ENCODE assay signal across 10 cellular contexts in the genomic region with DNA sequence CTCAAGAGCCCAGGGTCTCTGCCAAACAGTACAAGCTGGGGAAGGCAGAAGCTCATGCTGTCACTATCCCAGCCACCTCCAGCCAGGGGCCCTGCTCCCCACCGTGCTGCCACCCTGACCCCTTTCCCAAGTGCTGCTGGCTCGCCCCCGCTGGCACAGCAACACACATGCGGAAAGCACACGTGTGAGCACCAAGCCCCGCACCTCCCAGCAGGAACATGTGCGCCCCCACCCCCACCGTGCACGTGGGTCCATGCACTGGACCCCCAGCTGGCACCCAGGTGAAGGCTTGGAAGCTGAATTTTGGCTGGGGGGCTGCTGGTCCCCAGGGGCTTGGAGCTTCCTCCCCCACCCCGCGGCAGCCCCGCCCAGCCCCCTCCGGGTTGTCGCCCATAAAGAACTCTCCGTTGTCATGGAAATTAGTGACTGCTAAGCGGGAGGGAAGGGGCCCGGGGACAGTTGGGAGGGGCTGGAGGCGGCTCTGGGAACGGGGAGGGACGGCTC. TPM values are rescaled to one million over a fixed set of nuclear protein-coding genes. Genes with fewer than 3 reads are reported as not detected.
DNase-seq lines count a peak whose midpoint lies in the region; ATAC-seq, FAIRE-seq and TF ChIP-seq lines count a peak whose summit lies in the region.
"Had no signal": no experiment of that assay in that cellular context is flagged by ENCODE, and none has a peak within 500 bp of the region (broad histone marks: within the 10 kb centered on the region; RNA-seq: fewer than 3 reads in every experiment).

No MANE protein-coding gene starts in this region.

- CTCF ChIA-PET in A549 (lab: Yijun Ruan, JAX) (interaction anchor here (1.2 kb wide), 1 partner anchor 38 kb away, joined by 3 read pairs; no protein-coding TSS in a partner anchor), WTC11 (lab: Charles Lee) (interaction anchor here (0.8 to 6.0 kb wide), 14 partner anchors 9 to 168 kb away, joined by 3 to 37 read pairs (median 6); a partner anchor contains a TSS)

- DNase-seq in A549 (ENCODE audit: low read depth in 1 of 2, low spot score in 1 of 2): no peak
- peak; percentile 82 for DNase-seq in D341Med (ENCODE audit: low spot score)
- DNase-seq in WTC11 (ENCODE audit: low spot score): peak; percentile 66
- DNase-seq in memory B cell (ENCODE audit: low spot score in 2 of 2): no peak
- no peak for DNase-seq in HT-29 (ENCODE audit: low spot score)
- DNase-seq in 8988T: no peak

- FAIRE-seq in A549 (lab: Jason Lieb, UNC): no peak

- TF ChIP-seq EP300 in A549 (IDR thresholded peaks at IDR 0.05): no peak

- no peak for ATAC-seq in A549
- ATAC-seq in WTC11: peak; percentile 35
- ATAC-seq in memory B cell (ENCODE audit: low read depth): no peak
- no peak for ATAC-seq in HG03139 (IDR thresholded peaks at IDR 0.05; ENCODE audit: unreplicated experiment)
- no peak for ATAC-seq in HG02970 (IDR thresholded peaks at IDR 0.05; ENCODE audit: low FRiP score, unreplicated experiment)

- H3K4me2 ChIP-seq in A549: peak overlapping the region; percentile 96
- H3K4me2 ChIP-seq: KMS-11 had no signal

- H3K9me3 ChIP-seq in A549: no peaks in the 10 kb centered on the region

- H3K36me3 Mint-ChIP-seq in WTC11 (no peaks in the 10 kb centered on the region), memory B cell (no peaks in the 10 kb centered on the region)

- TF ChIP-seq CTCF in A549 (IDR thresholded peaks at IDR 0.05) (no peak), WTC11 (IDR thresholded peaks at IDR 0.05) (no peak)

- H3K27me3 Mint-ChIP-seq in WTC11 (ENCODE audit: low read depth): peaks cover 4% of the 10 kb centered on the region
- H3K27me3 Mint-ChIP-seq in memory B cell: peaks cover 21% of the 10 kb centered on the region

- H3K4me3 Mint-ChIP-seq in WTC11 (peak overlapping the region; percentile 65), memory B cell (peak overlapping the region; percentile 39)

- POLR2A ChIA-PET in A549 (lab: Yijun Ruan, JAX): no interaction called here
- POLR2A ChIA-PET in WTC11 (lab: Charles Lee): interaction anchor here (0.8 to 1.8 kb wide), 4 partner anchors 9 to 66 kb away, joined by 3 to 10 read pairs (median 4); a partner anchor contains a TSS

- TF ChIP-seq POLR2A in A549 (IDR thresholded peaks at IDR 0.05; ENCODE audit: low read length): no peak

- H3K4me1 ChIP-seq in A549: peaks cover 6% of the 10 kb centered on the region; the same call in 1 of the 3 replicates

- peak overlapping the region in 1 of 2 experiments; percentile 52; a peak in 2 of 6 replicates for H3K27ac ChIP-seq in A549
- H3K27ac ChIP-seq: KMS-11 had no signal

- WGBS in A549 (ENCODE audit: missing lambda C conversion rate): 6% methylated on average over 8 of the region's 20 CpGs

- H3K4me3 ChIP-seq in A549: peak overlapping the region; percentile 48

- H3K27ac Mint-ChIP-seq in WTC11 (no peak overlapping the region), memory B cell (no peak overlapping the region)

- H3K9me3 Mint-ChIP-seq in WTC11 (no peaks in the 10 kb centered on the region), memory B cell (no peaks in the 10 kb centered on the region)

- TF ChIP-seq RAD21 in A549 (conservative IDR thresholded peaks at IDR 0.05 in 1 of 2, IDR thresholded peaks at IDR 0.05 in 1 of 2): no peak

- H3K4me1 Mint-ChIP-seq in WTC11 (peaks cover 42% of the 10 kb centered on the region), memory B cell (peaks cover 3% of the 10 kb centered on the region)

TF ChIP-seq in A549, 52 proteins besides CTCF, POLR2A, EP300 and RAD21:
- TF ChIP-seq ESRRA (IDR thresholded peaks at IDR 0.05; ENCODE audit: borderline replicate concordance, low read length) (no peak), GATA3 (IDR thresholded peaks at IDR 0.05; ENCODE audit: borderline replicate concordance) (no peak), HOXB13 (CRISPR knock-in tag; IDR thresholded peaks at IDR 0.05; ENCODE audit: low read depth) (no peak), NPAS2 (CRISPR knock-in tag; IDR thresholded peaks at IDR 0.05; ENCODE audit: borderline replicate concordance) (no peak), CHD4 (IDR thresholded peaks at IDR 0.05; ENCODE audit: borderline replicate concordance) (no peak), HEYL (CRISPR knock-in tag; IDR thresholded peaks at IDR 0.05) (no peak), JUNB (IDR thresholded peaks at IDR 0.05) (no peak), CBX2 (IDR thresholded peaks at IDR 0.05; ENCODE audit: borderline replicate concordance, low read depth) (no peak), MAZ (IDR thresholded peaks at IDR 0.05; ENCODE audit: borderline replicate concordance, low read depth, low read length) (no peak)

TF ChIP-seq in WTC11, 78 proteins besides CTCF, POLR2A, EP300 and RAD21 (continues in another document):
- TF ChIP-seq, protein P1, sequence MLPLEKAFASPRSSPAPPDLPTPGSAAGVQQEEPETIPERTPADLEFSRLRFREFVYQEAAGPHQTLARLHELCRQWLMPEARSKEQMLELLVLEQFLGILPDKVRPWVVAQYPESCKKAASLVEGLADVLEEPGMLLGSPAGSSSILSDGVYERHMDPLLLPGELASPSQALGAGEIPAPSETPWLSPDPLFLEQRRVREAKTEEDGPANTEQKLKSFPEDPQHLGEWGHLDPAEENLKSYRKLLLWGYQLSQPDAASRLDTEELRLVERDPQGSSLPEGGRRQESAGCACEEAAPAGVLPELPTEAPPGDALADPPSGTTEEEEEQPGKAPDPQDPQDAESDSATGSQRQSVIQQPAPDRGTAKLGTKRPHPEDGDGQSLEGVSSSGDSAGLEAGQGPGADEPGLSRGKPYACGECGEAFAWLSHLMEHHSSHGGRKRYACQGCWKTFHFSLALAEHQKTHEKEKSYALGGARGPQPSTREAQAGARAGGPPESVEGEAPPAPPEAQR (CRISPR knock-in tag; IDR thresholded peaks at IDR 0.05): no peak
- TF ChIP-seq TEAD1 (CRISPR knock-in tag; IDR thresholded peaks at IDR 0.05): 0 out of 2 replicates have a peak, but pooled peaks have one; percentile 24
- 0 out of 2 replicates have a peak, but pooled peaks have one; percentile 27 for TF ChIP-seq MYBL2 (CRISPR knock-in tag; IDR thresholded peaks at IDR 0.05)
- TF ChIP-seq FOXK1 (CRISPR knock-in tag; IDR thresholded peaks at IDR 0.05): 0 out of 2 replicates have a peak, but pooled peaks have one; percentile 54
- TF ChIP-seq PRRX2 (CRISPR knock-in tag; IDR thresholded peaks at IDR 0.05): no peak
- TF ChIP-seq, protein P2, sequence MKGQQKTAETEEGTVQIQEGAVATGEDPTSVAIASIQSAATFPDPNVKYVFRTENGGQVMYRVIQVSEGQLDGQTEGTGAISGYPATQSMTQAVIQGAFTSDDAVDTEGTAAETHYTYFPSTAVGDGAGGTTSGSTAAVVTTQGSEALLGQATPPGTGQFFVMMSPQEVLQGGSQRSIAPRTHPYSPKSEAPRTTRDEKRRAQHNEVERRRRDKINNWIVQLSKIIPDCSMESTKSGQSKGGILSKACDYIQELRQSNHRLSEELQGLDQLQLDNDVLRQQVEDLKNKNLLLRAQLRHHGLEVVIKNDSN (CRISPR knock-in tag; IDR thresholded peaks at IDR 0.05): peak; percentile 49; the same call in 1 of the 2 replicates
- TF ChIP-seq, protein P3, sequence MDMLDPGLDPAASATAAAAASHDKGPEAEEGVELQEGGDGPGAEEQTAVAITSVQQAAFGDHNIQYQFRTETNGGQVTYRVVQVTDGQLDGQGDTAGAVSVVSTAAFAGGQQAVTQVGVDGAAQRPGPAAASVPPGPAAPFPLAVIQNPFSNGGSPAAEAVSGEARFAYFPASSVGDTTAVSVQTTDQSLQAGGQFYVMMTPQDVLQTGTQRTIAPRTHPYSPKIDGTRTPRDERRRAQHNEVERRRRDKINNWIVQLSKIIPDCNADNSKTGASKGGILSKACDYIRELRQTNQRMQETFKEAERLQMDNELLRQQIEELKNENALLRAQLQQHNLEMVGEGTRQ (CRISPR knock-in tag; IDR thresholded peaks at IDR 0.05): peak; percentile 47

RNA-seq across cellular contexts. Expression of a gene that starts 0.7 kb away (rescaled TPM):
- polyA plus RNA-seq in A549 (2011; rRNA removed) (0.20 and 0.31 TPM in 2 replicates), A549 (2017; fragmentation: RNase III; extraction: RNeasy Plus Mini Kit Qiagen cat#74134 plus additional on column Dnase treatment) (0.31 to 0.51 TPM (median 0.46 TPM) in 3 replicates)
- polyA plus RNA-seq in A549 (2012; cell fraction: cytosol; rRNA removed): 0.41 TPM in 2 replicates
- 1.6 and 2.1 TPM in 2 replicates for polyA plus RNA-seq in A549 (2012; cell fraction: nucleus; rRNA removed)
- polyA minus RNA-seq in A549 (2011; rRNA and poly(A)+ RNA removed): 0.17 and 0.44 TPM in 2 replicates
- total RNA-seq in WTC11 (2021): 56.0 to 58.2 TPM (median 56.6 TPM) in 3 replicates
- not detected in 2 replicates for total RNA-seq in HT-29 (2014; rRNA removed; shearing (Covaris generic))
- total RNA-seq: fibroblast of villous mesenchyme had no signal

RNA-seq across cellular contexts. Expression of a gene that starts 12.6 kb away (rescaled TPM):
- polyA plus RNA-seq in A549 (2011; rRNA removed) (10.2 and 10.7 TPM in 2 replicates), A549 (2017; fragmentation: RNase III; extraction: RNeasy Plus Mini Kit Qiagen cat#74134 plus additional on column Dnase treatment) (10.7 to 11.9 TPM (median 11.5 TPM) in 3 replicates)
- 21.9 and 22.1 TPM in 2 replicates for polyA plus RNA-seq in A549 (2012; cell fraction: cytosol; rRNA removed)
- polyA plus RNA-seq in A549 (2012; cell fraction: nucleus; rRNA removed): 73.2 and 74.9 TPM in 2 replicates
- 14.8 and 18.7 TPM in 2 replicates for polyA minus RNA-seq in A549 (2011; rRNA and poly(A)+ RNA removed)
- 25.9 to 31.8 TPM (median 29.9 TPM) in 3 replicates for total RNA-seq in WTC11 (2021)
- 10.3 and 12.8 TPM in 2 replicates for total RNA-seq in HT-29 (2014; rRNA removed; shearing (Covaris generic))

RNA-seq across cellular contexts. Expression of a gene that starts 34.7 kb away (rescaled TPM):
- 7.5 and 9.6 TPM in 2 replicates for polyA plus RNA-seq in A549 (2011; rRNA removed)
- polyA plus RNA-seq in A549 (2012; cell fraction: cytosol; rRNA removed): 10.2 and 12.7 TPM in 2 replicates
- polyA plus RNA-seq in A549 (2012; cell fraction: nucleus; rRNA removed): 60.5 and 73.7 TPM in 2 replicates
- polyA plus RNA-seq in A549 (2017; fragmentation: RNase III; extraction: RNeasy Plus Mini Kit Qiagen cat#74134 plus additional on column Dnase treatment): 5.9 to 6.1 TPM (median 6.0 TPM) in 3 replicates
- 23.9 and 26.0 TPM in 2 replicates for polyA minus RNA-seq in A549 (2011; rRNA and poly(A)+ RNA removed)
- total RNA-seq in WTC11 (2021): 5.1 to 6.2 TPM (median 5.6 TPM) in 3 replicates
- total RNA-seq in HT-29 (2014; rRNA removed; shearing (Covaris generic)): 60.3 and 64.4 TPM in 2 replicates

RNA-seq across cellular contexts. Expression of a gene that starts 55.2 kb away (rescaled TPM):
- 0.22 and 0.33 TPM in 2 replicates for polyA plus RNA-seq in A549 (2011; rRNA removed)
- 0.28 and 0.52 TPM in 2 replicates for polyA plus RNA-seq in A549 (2012; cell fraction: cytosol; rRNA removed)
- polyA plus RNA-seq in A549 (2012; cell fraction: nucleus; rRNA removed): 7.7 and 8.5 TPM in 2 replicates
- polyA plus RNA-seq in A549 (2017; fragmentation: RNase III; extraction: RNeasy Plus Mini Kit Qiagen cat#74134 plus additional on column Dnase treatment): 0.54 to 0.63 TPM (median 0.62 TPM) in 3 replicates
- 0.88 and 0.91 TPM in 2 replicates for polyA minus RNA-seq in A549 (2011; rRNA and poly(A)+ RNA removed)
- 1.2 to 1.9 TPM (median 1.6 TPM) in 3 replicates for total RNA-seq in WTC11 (2021)
- 5.1 and 6.1 TPM in 2 replicates for total RNA-seq in HT-29 (2014; rRNA removed; shearing (Covaris generic))

Comparison
In these comparisons a context has a peak if more than half of its experiments do, and no peak if none do; other contexts are left out.
1. DNase-seq: peak in D341Med (single experiment) and WTC11 (single experiment); none in A549 (0 of 2), memory B cell (0 of 2), HT-29 (single experiment) and 8988T (single experiment).
2. RNA of a gene that starts 0.7 kb away (total RNA-seq): 56.0 to 58.2 TPM in WTC11; not detected in HT-29; every median in the first group is over 10 times any median in the second.